Comparison of ENCODE assay signal across 32 cellular contexts in genomic region chr6:56874328-56874727, GRCh38.
"Had no signal": no experiment of that assay in that cellular context is flagged by ENCODE, and none has a peak within 500 bp of the region (broad histone marks: within the 10 kb centered on the region; RNA-seq: fewer than 3 reads in every experiment).

No MANE protein-coding gene starts in this region.

- DNase-seq: activated effector memory CD4-positive, alpha-beta T cell treated with anti-CD3 and anti-CD28 coated beads, Interleukin-2, amount 50 U/mL, for 16 hours; activated effector memory CD4-positive, alpha-beta T cell treated with Interleukin-2 at 50 U/mL for 16 hours; activated gamma-delta T cell; activated gamma-delta T cell treated with Interleukin-2 at 50 U/mL for 16 hours; activated naive CD4-positive, alpha-beta T cell; activated naive CD4-positive, alpha-beta T cell treated with anti-CD3 and anti-CD28 coated beads for 36 hours; activated naive CD4-positive, alpha-beta T cell treated with anti-CD3 and anti-CD28 coated beads, Interleukin-2, amount 10 ng/mL, durations not matched to agents 7 days and 5 days; activated naive CD4-positive, alpha-beta T cell treated with anti-CD3 and anti-CD28 coated beads, Interleukin-2, amount 50 U/mL, for 16 hours; activated naive CD4-positive, alpha-beta T cell treated with Interleukin-2 at 50 U/mL for 16 hours; activated naive CD8-positive, alpha-beta T cell treated with anti-CD3 and anti-CD28 coated beads for 36 hours; activated naive CD8-positive, alpha-beta T cell treated with anti-CD3 and anti-CD28 coated beads, Interleukin-2, amount 10 ng/mL, durations not matched to agents 7 days and 5 days; activated naive CD8-positive, alpha-beta T cell treated with anti-CD3 and anti-CD28 coated beads, Interleukin-2, amount 50 U/mL, for 24 hours; activated T-cell treated with anti-CD3 and anti-CD28 coated beads, Interleukin-2, amount 50 U/mL, for 4 hours; activated T-cell treated with anti-CD3 and anti-CD28 coated beads, Interleukin-2, amount 50 U/mL, for 48 hours; activated T-cell treated with anti-CD3 and anti-CD28 coated beads, Interleukin-2, amount 50 U/mL, for 72 hours; adrenal gland; amniotic stem cell; amygdala; anterior cingulate cortex; aorta; body of pancreas; brain microvascular endothelial cell; caudate nucleus; central memory CD4-positive, alpha-beta T cell; cerebellar nuclear complex had no signal

- H3K9me3 ChIP-seq: adrenal gland, ascending aorta, body of pancreas, breast epithelium had no signal

- H3K36me3 ChIP-seq: adrenal gland, ascending aorta, brain microvascular endothelial cell, breast epithelium, cardiac muscle cell had no signal

- FAIRE-seq: astrocyte, bronchial epithelial cell had no signal

- H3K4me1 ChIP-seq: adrenal gland, ascending aorta, body of pancreas, breast epithelium had no signal

- ATAC-seq: activated naive CD4-positive, alpha-beta T cell treated with anti-CD3 and anti-CD28 coated beads, Interleukin-2, amount 50 U/mL, for 72 hours; activated naive CD8-positive, alpha-beta T cell treated with anti-CD3 and anti-CD28 coated beads, Interleukin-2, amount 50 U/mL, for 24 hours; activated T-cell treated with anti-CD3 and anti-CD28 coated beads, Interleukin-2, amount 50 U/mL, for 4 hours; activated T-cell treated with anti-CD3 and anti-CD28 coated beads, Interleukin-2, amount 50 U/mL, for 72 hours; activated T-helper 17 cell treated with anti-CD3 and anti-CD28 coated beads, Interleukin-2, amount 50 U/mL, for 72 hours; body of pancreas had no signal

- H3K27ac ChIP-seq: adrenal gland, ascending aorta, body of pancreas, brain microvascular endothelial cell, breast epithelium, cardiac muscle cell had no signal

- H3K27me3 ChIP-seq: adrenal gland, ascending aorta, body of pancreas, brain microvascular endothelial cell, breast epithelium, cardiac muscle cell had no signal

- H3K4me3 ChIP-seq: adrenal gland, ascending aorta, body of pancreas, breast epithelium, cardiac muscle cell had no signal
